Comparison of ENCODE assay signal across 16 cellular contexts in the genomic region with DNA sequence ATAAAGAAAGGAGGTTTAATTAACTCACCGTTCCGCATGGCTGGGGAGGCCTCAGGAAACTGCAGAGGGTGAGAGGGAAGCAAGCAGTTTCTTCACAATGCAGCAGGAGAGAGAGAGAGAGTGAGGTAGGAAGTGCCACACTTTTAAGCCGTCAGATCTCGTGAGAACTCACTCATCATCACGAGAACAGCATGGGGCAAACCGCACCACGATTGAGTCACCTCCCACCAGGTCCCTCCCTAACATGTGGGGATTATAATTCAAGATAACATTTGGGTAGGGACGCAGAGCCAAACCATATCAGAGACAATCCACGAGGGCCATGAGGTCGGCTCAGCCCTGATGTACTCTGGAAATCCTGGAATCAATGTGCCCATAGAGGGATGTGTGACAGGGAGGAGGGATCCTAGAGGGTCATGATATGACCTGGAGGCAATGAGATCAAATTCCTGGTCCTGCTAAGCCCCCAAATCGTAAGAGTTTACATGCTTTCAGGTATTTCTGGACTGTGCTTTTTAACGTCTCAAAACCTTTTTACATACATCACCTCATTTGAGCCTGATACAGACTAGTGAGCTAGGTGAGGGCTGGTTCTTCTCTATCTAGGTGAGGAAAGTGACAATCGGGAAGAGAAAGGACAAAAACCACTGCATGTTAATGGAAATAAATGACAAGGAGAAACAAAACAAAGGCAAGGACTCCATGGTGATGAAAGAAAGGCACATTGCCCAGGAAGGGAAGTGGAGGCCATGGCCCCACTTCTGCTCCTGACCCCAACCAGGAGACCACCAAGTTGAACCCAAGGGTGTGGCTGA. TPM values are rescaled to one million over a fixed set of nuclear protein-coding genes. Genes with fewer than 3 reads are reported as not detected.
DNase-seq lines count a peak whose midpoint lies in the region; ATAC-seq, FAIRE-seq and TF ChIP-seq lines count a peak whose summit lies in the region.
"Had no signal": no experiment of that assay in that cellular context is flagged by ENCODE, and none has a peak within 500 bp of the region (broad histone marks: within the 10 kb centered on the region; RNA-seq: fewer than 3 reads in every experiment).

No MANE protein-coding gene starts in this region.

- TF ChIP-seq CTCF in mammary epithelial cell (conservative IDR thresholded peaks at IDR 0.05 in 1 of 2, IDR thresholded peaks at IDR 0.05 in 1 of 2; ENCODE audit: extremely low read depth in 1 of 2, insufficient read depth in 1 of 2, low read depth in 1 of 2, low read length in 2 of 2): no peak
- TF ChIP-seq CTCF in MCF 10A (IDR thresholded peaks at IDR 0.05; ENCODE audit: unreplicated experiment): no peak
- TF ChIP-seq CTCF in foreskin keratinocyte (conservative IDR thresholded peaks at IDR 0.05): no peak
- no peak for TF ChIP-seq CTCF in body of pancreas (IDR thresholded peaks at IDR 0.05)

- H3K4me3 Mint-ChIP-seq in MCF 10A (ENCODE audit: unreplicated experiment): no peak overlapping the region
- H3K4me3 Mint-ChIP-seq in activated naive CD8-positive, alpha-beta T cell treated with anti-CD3 and anti-CD28 coated beads, Interleukin-2, amount 50 U/mL, for 24 hours: no peak overlapping the region
- H3K4me3 Mint-ChIP-seq: activated CD4-positive, alpha-beta T cell treated with anti-CD3 and anti-CD28 coated beads, Interleukin-2, amount 10 ng/mL, durations not matched to agents 7 days and 5 days had no signal

- H3K4me3 ChIP-seq in mammary epithelial cell (replicated peaks in 1 of 3; ENCODE audit: insufficient read depth in 1 of 3, low read depth in 2 of 3, low read length in 3 of 3): no peak overlapping the region
- no peak overlapping the region for H3K4me3 ChIP-seq in body of pancreas
- H3K4me3 ChIP-seq: tibial nerve had no signal

- no peak overlapping the region for H3K9ac ChIP-seq in mammary epithelial cell (ENCODE audit: insufficient read depth, low read length)
- H3K9ac ChIP-seq: KMS-11 had no signal

- no peaks in the 10 kb centered on the region for H3K79me2 ChIP-seq in mammary epithelial cell (ENCODE audit: insufficient read depth, low read length)

- POLR2A ChIA-PET in MCF 10A (lab: Yijun Ruan, JAX): no interaction called here

- intact Hi-C loops in mammary epithelial cell (cut with micrococcal nuclease) (loop anchor here (2.0 kb wide), 2 partner anchors 19 to 21 kb away; a partner anchor contains a TSS), MCF 10A (cut with micrococcal nuclease) (no loop called here), body of pancreas (cut with DNase I) (no loop called here)

- dilution Hi-C loops in mammary epithelial cell (cut with HindIII; ENCODE audit: low sequenced_read_pairs): no loop called here

- in situ Hi-C loops in mammary epithelial cell (cut with MboI; ENCODE audit: low sequenced_read_pairs in 2 of 2): no loop called here

- DNase-seq in mammary epithelial cell: peak; percentile 74
- DNase-seq in MCF 10A (ENCODE audit: unreplicated experiment): no peak
- peak; percentile 81 for DNase-seq in OCI-M1 (lab: John Stamatoyannopoulos, UW)
- DNase-seq in foreskin keratinocyte: no peak
- peak; percentile 68 for DNase-seq in urothelium cell line (ENCODE audit: low spot score)
- DNase-seq in activated naive CD8-positive, alpha-beta T cell treated with anti-CD3 and anti-CD28 coated beads, Interleukin-2, amount 50 U/mL, for 24 hours: no peak
- no peak for DNase-seq in body of pancreas
- DNase-seq: activated CD4-positive, alpha-beta T cell treated with anti-CD3 and anti-CD28 coated beads, Interleukin-2, amount 10 ng/mL, durations not matched to agents 7 days and 5 days; activated T-cell treated with anti-CD3 and anti-CD28 coated beads, Interleukin-2, amount 50 U/mL, for 48 hours; NCI-H2081 treated with DMSO at 0.1 percent for 48 hours; PC-3 had no signal

- H3K27ac ChIP-seq in mammary epithelial cell (ENCODE audit: insufficient read depth, low read depth, low read length) (no peak overlapping the region), foreskin keratinocyte (no peak overlapping the region), body of pancreas (no peak overlapping the region)
- H3K27ac ChIP-seq: KMS-11, tibial nerve had no signal

- WGBS in mammary epithelial cell (ENCODE audit: low coverage, missing lambda C conversion rate): 90% methylated on average over 13 of the region's 13 CpGs
- WGBS in body of pancreas, 2 donors: 71 to 82% methylated on average over 13 of the region's 13 CpGs

- H3K27me3 Mint-ChIP-seq in MCF 10A (ENCODE audit: insufficient read depth, unreplicated experiment): no peaks in the 10 kb centered on the region
- H3K27me3 Mint-ChIP-seq in activated naive CD8-positive, alpha-beta T cell treated with anti-CD3 and anti-CD28 coated beads, Interleukin-2, amount 50 U/mL, for 24 hours: peaks cover 3% of the 10 kb centered on the region
- H3K27me3 Mint-ChIP-seq: activated CD4-positive, alpha-beta T cell treated with anti-CD3 and anti-CD28 coated beads, Interleukin-2, amount 10 ng/mL, durations not matched to agents 7 days and 5 days had no signal

- H3K36me3 ChIP-seq in mammary epithelial cell (ENCODE audit: insufficient read depth, low read length) (no peaks in the 10 kb centered on the region), body of pancreas (replicated peaks in 1 of 2; ENCODE audit: insufficient read depth in 1 of 2, low read depth in 2 of 2) (no peaks in the 10 kb centered on the region)
- H3K36me3 ChIP-seq: tibial nerve had no signal

- H3K36me3 Mint-ChIP-seq in MCF 10A (ENCODE audit: insufficient read depth, unreplicated experiment): no peaks in the 10 kb centered on the region
- H3K36me3 Mint-ChIP-seq in activated naive CD8-positive, alpha-beta T cell treated with anti-CD3 and anti-CD28 coated beads, Interleukin-2, amount 50 U/mL, for 24 hours (ENCODE audit: low read depth): no peaks in the 10 kb centered on the region

- H3K27me3 ChIP-seq in mammary epithelial cell (ENCODE audit: insufficient read depth, low read length): no peaks in the 10 kb centered on the region
- H3K27me3 ChIP-seq in foreskin keratinocyte: no peaks in the 10 kb centered on the region
- no peaks in the 10 kb centered on the region for H3K27me3 ChIP-seq in body of pancreas

- H3K27ac Mint-ChIP-seq in MCF 10A (ENCODE audit: low read depth, unreplicated experiment): no peak overlapping the region
- H3K27ac Mint-ChIP-seq in activated naive CD8-positive, alpha-beta T cell treated with anti-CD3 and anti-CD28 coated beads, Interleukin-2, amount 50 U/mL, for 24 hours: no peak overlapping the region
- H3K27ac Mint-ChIP-seq: activated CD4-positive, alpha-beta T cell treated with anti-CD3 and anti-CD28 coated beads, Interleukin-2, amount 10 ng/mL, durations not matched to agents 7 days and 5 days had no signal

- H3K4me1 ChIP-seq in mammary epithelial cell (ENCODE audit: insufficient read depth, low read length): peaks cover 17% of the 10 kb centered on the region
- peaks cover 19% of the 10 kb centered on the region for H3K4me1 ChIP-seq in foreskin keratinocyte
- no peaks in the 10 kb centered on the region for H3K4me1 ChIP-seq in body of pancreas
- H3K4me1 ChIP-seq: tibial nerve had no signal

- no peaks in the 10 kb centered on the region for H3K4me1 Mint-ChIP-seq in MCF 10A (ENCODE audit: insufficient read depth, unreplicated experiment)
- no peaks in the 10 kb centered on the region for H3K4me1 Mint-ChIP-seq in activated naive CD8-positive, alpha-beta T cell treated with anti-CD3 and anti-CD28 coated beads, Interleukin-2, amount 50 U/mL, for 24 hours
- H3K4me1 Mint-ChIP-seq: activated CD4-positive, alpha-beta T cell treated with anti-CD3 and anti-CD28 coated beads, Interleukin-2, amount 10 ng/mL, durations not matched to agents 7 days and 5 days had no signal

- CTCF ChIA-PET in mammary epithelial cell (lab: Charles Lee; ENCODE audit: low non-redundant PET): no interaction called here
- CTCF ChIA-PET in MCF 10A (lab: Yijun Ruan, JAX): no interaction called here

- no TSS peak for BruUV-seq in mammary epithelial cell (replicated peaks; lab: Mats Ljungman, UMichigan)
- BruUV-seq in MCF 10A (replicated peaks; lab: Mats Ljungman, UMichigan): no TSS peak

- no peaks in the 10 kb centered on the region for H3K9me3 ChIP-seq in mammary epithelial cell (replicated peaks; ENCODE audit: insufficient read depth, low read length)
- H3K9me3 ChIP-seq in body of pancreas: no peaks in the 10 kb centered on the region
- H3K9me3 ChIP-seq: tibial nerve had no signal

- H3K4me2 ChIP-seq in mammary epithelial cell (ENCODE audit: insufficient read depth, low read depth, low read length): no peak overlapping the region
- H3K4me2 ChIP-seq: KMS-11 had no signal

- peak; percentile 79 for FAIRE-seq in urothelium cell line (lab: Jason Lieb, UNC)
- FAIRE-seq: colon, D721Med had no signal

- no peak for TF ChIP-seq POLR2A in body of pancreas (IDR thresholded peaks at IDR 0.05)

- ATAC-seq in foreskin keratinocyte: peak; percentile 32
- no peak for ATAC-seq in activated naive CD8-positive, alpha-beta T cell treated with anti-CD3 and anti-CD28 coated beads, Interleukin-2, amount 50 U/mL, for 24 hours
- ATAC-seq in body of pancreas: no peak
- no peak for ATAC-seq in GM21825 (IDR thresholded peaks at IDR 0.05; ENCODE audit: unreplicated experiment)
- ATAC-seq: PC-3 had no signal

- H3K9me3 Mint-ChIP-seq in MCF 10A (ENCODE audit: unreplicated experiment): no peaks in the 10 kb centered on the region
- H3K9me3 Mint-ChIP-seq in activated naive CD8-positive, alpha-beta T cell treated with anti-CD3 and anti-CD28 coated beads, Interleukin-2, amount 50 U/mL, for 24 hours: no peaks in the 10 kb centered on the region
- H3K9me3 Mint-ChIP-seq: activated CD4-positive, alpha-beta T cell treated with anti-CD3 and anti-CD28 coated beads, Interleukin-2, amount 10 ng/mL, durations not matched to agents 7 days and 5 days had no signal

- no peaks in the 10 kb centered on the region for H4K20me1 ChIP-seq in mammary epithelial cell (ENCODE audit: insufficient read depth, low read length)

- no peak overlapping the region for H2AFZ ChIP-seq in mammary epithelial cell (ENCODE audit: low read depth, low read length)

RNA-seq across cellular contexts. Expression of a gene that starts 19.5 kb away (rescaled TPM):
- total RNA-seq in mammary epithelial cell (1 to 10 TPM; 6.0 to 7.5 TPM), MCF 10A (2022) (not detected in 2 replicates), foreskin keratinocyte (1.2 and 3.6 TPM in 2 replicates), body of pancreas (not detected)
- polyA plus RNA-seq in mammary epithelial cell (2.1 TPM), foreskin keratinocyte (1.1 and 2.4 TPM in 2 replicates)
- 1.9 TPM for polyA minus RNA-seq in mammary epithelial cell
- total RNA-seq: activated CD4-positive, alpha-beta T cell treated with anti-CD3 and anti-CD28 coated beads, Interleukin-2, amount 10 ng/mL, durations not matched to agents 7 days and 5 days; PC-3 had no signal

Comparison
In these comparisons a context has a peak if more than half of its experiments do, and no peak if none do; other contexts are left out.
1. DNase-seq: peak in mammary epithelial cell (single experiment), OCI-M1 (single experiment) and urothelium cell line (single experiment); none in MCF 10A (single experiment), foreskin keratinocyte (0 of 2), activated naive CD8-positive, alpha-beta T cell treated with anti-CD3 and anti-CD28 coated beads, Interleukin-2, amount 50 U/mL, for 24 hours (single experiment) and body of pancreas (0 of 4).